In the genomic region with DNA sequence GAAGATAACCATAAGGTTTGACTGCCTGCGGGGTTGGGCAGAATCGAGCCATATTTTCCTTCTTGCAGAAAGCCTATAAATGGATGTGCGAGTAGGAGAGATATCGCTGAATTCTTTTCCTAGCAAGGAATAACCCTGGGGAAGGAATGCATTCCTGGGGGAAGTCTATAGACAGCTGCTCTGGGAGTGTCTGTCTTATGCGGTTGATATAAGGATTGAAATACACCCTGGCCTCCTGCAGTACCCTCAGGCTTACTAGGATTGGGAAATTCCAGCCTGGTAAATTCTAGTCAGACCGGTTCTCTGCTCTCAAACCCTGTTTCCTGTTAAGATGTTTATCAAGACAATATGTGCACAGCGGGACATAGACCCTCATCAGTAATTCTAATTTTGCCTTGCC, we compare ENCODE assay signal across 2 cellular contexts. TPM values are rescaled to one million over a fixed set of nuclear protein-coding genes. Genes with fewer than 3 reads are reported as not detected.
"Had no signal": no experiment of that assay in that cellular context is flagged by ENCODE, and none has a peak within 500 bp of the region (broad histone marks: within the 10 kb centered on the region; RNA-seq: fewer than 3 reads in every experiment).

No MANE protein-coding gene starts in this region.

RNA-seq across cellular contexts. Expression of gene FAM151B, which starts 5.5 kb away (rescaled TPM):
- total RNA-seq: activated T-helper 1 cell treated with anti-CD3 and anti-CD28 coated beads, Interleukin-12 subunit alpha, Interleukin-12 subunit beta, Interleukin-2, Interleukin-4 antibody, amounts not matched to agents 30 ng/mL and 10 ng/mL and 1 ng/mL, durations not matched to agents 14 hours and 24 hours and 36 hours had no signal
- polyA plus RNA-seq: immature natural killer cell had no signal
